ENCODE assay signal across 14 cellular contexts in the genomic region with DNA sequence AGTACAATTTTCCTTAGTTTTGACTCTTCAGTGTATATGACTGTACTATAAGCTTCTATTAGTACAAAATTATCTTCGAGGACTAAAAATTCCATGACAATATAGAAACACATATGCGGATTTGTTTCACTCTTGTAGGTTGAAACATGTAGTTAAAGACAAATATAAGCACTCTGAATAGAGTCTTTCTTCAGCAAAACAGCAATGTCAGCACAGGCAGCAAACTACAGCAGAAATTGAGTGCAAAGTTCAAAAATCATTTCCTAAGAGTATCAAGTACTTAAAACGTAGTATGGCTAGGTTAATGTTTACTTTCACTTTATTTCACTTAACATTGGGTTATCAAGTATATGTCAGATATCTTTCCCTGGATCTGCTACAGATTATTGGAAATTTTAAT.
"Had no signal": no experiment of that assay in that cellular context is flagged by ENCODE, and none has a peak within 500 bp of the region (broad histone marks: within the 10 kb centered on the region; RNA-seq: fewer than 3 reads in every experiment).

No MANE protein-coding gene starts in this region.

- ATAC-seq: stimulated activated naive CD8-positive, alpha-beta T cell treated with anti-CD3 and anti-CD28 coated beads, Interleukin-15, amount 100 ng/mL, for 72 hours; T-cell had no signal

- H3K9me3 ChIP-seq: colonic mucosa, testis had no signal

- H3K36me3 ChIP-seq: ascending aorta, colonic mucosa had no signal

- H3K4me3 ChIP-seq: ascending aorta, colonic mucosa, testis had no signal

- FAIRE-seq: bronchial epithelial cell had no signal

- H3K27me3 ChIP-seq: ascending aorta, colonic mucosa, testis had no signal

- H3K27ac ChIP-seq: ascending aorta, colonic mucosa, testis, VCaP had no signal

- DNase-seq: activated CD4-positive, alpha-beta memory T cell treated with anti-CD3 and anti-CD28 coated beads for 36 hours; activated gamma-delta T cell; activated naive CD8-positive, alpha-beta T cell treated with anti-CD3 and anti-CD28 coated beads, Interleukin-2, amount 10 ng/mL, durations not matched to agents 7 days and 5 days; activated T-cell treated with anti-CD3 and anti-CD28 coated beads, Interleukin-2, amount 50 U/mL, for 48 hours; colonic mucosa; effector CD4-positive, alpha-beta T cell; nephron progenitor cell; stimulated activated CD4-positive, alpha-beta T cell treated with anti-CD3 and anti-CD28 coated beads, Interleukin-4, amount 100 ng/mL, for 24 hours; stimulated activated naive CD8-positive, alpha-beta T cell treated with anti-CD3 and anti-CD28 coated beads, Interleukin-15, amount 100 ng/mL, for 72 hours; T-cell; testis had no signal

- H3K4me1 ChIP-seq: ascending aorta, testis had no signal
